Comparison of ENCODE assay signal across 35 cellular contexts in the genomic region with DNA sequence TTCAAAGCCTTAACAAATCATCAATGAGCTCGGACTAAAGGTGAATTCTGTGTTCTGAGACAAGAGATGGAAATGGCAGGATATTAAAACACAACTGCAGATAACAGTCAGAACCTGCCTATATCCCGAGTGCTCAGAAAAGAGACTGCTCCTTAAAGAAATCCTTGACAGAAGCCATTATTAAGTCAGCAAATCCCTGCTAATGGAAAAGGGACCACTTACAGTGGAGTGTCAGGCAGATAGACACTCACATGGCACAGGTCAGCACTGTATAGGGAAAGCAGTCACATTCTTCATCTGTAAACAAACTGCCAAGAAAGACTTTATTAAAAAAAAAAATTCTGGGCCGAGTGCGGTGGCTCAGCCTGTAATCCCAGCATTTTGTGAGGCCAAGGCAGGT.
"Had no signal": no experiment of that assay in that cellular context is flagged by ENCODE, and none has a peak within 500 bp of the region (broad histone marks: within the 10 kb centered on the region; RNA-seq: fewer than 3 reads in every experiment).

No MANE protein-coding gene starts in this region.

- H3K36me3 Mint-ChIP-seq: activated CD4-positive, alpha-beta memory T cell treated with anti-CD3 and anti-CD28 coated beads for 36 hours; activated naive CD4-positive, alpha-beta T cell treated with anti-CD3 and anti-CD28 coated beads, Interleukin-2, amount 10 ng/mL, durations not matched to agents 7 days and 5 days; activated naive CD4-positive, alpha-beta T cell treated with anti-CD3 and anti-CD28 coated beads, Interleukin-2, amount 50 U/mL, for 24 hours; activated naive CD8-positive, alpha-beta T cell; activated naive CD8-positive, alpha-beta T cell treated with anti-CD3 and anti-CD28 coated beads, Interleukin-2, amount 10 ng/mL, durations not matched to agents 7 days and 5 days; brain had no signal

- FAIRE-seq: bronchial epithelial cell, TTC549 had no signal

- H3K4me1 ChIP-seq: ascending aorta had no signal

- H3K27me3 Mint-ChIP-seq: activated B cell treated with CpG ODN at 0.5 μM for 24 hours; activated CD4-positive, alpha-beta memory T cell treated with anti-CD3 and anti-CD28 coated beads for 36 hours; activated CD4-positive, alpha-beta T cell treated with anti-CD3 and anti-CD28 coated beads, Interleukin-2, amount 10 ng/mL, durations not matched to agents 24 days and 14 days; activated CD8-positive, alpha-beta T cell treated with anti-CD3 and anti-CD28 coated beads for 36 hours; activated naive CD4-positive, alpha-beta T cell treated with anti-CD3 and anti-CD28 coated beads, Interleukin-2, amount 10 ng/mL, durations not matched to agents 7 days and 5 days; activated naive CD8-positive, alpha-beta T cell; activated naive CD8-positive, alpha-beta T cell treated with anti-CD3 and anti-CD28 coated beads, Interleukin-2, amount 10 ng/mL, durations not matched to agents 7 days and 5 days; activated naive CD8-positive, alpha-beta T cell treated with anti-CD3 and anti-CD28 coated beads, Interleukin-2, amount 50 U/mL, for 24 hours; activated T-helper 17 cell treated with anti-CD3 and anti-CD28 coated beads, Interleukin-2, amount 50 U/mL, for 72 hours had no signal

- H3K9me3 ChIP-seq: ascending aorta had no signal

- ATAC-seq: activated CD8-positive, alpha-beta T cell treated with anti-CD3 and anti-CD28 coated beads for 36 hours; activated naive CD8-positive, alpha-beta T cell treated with anti-CD3 and anti-CD28 coated beads, Interleukin-2, amount 50 U/mL, for 24 hours; activated T-cell treated with anti-CD3 and anti-CD28 coated beads, Interleukin-2, amount 50 U/mL, for 4 hours; activated T-cell treated with anti-CD3 and anti-CD28 coated beads, Interleukin-2, amount 50 U/mL, for 72 hours; activated T-helper 17 cell treated with anti-CD3 and anti-CD28 coated beads, Interleukin-2, amount 50 U/mL, for 72 hours had no signal

- H3K4me1 Mint-ChIP-seq: activated B cell treated with CpG ODN at 0.5 μM for 24 hours; activated CD4-positive, alpha-beta T cell treated with anti-CD3 and anti-CD28 coated beads, Interleukin-2, amount 10 ng/mL, durations not matched to agents 24 days and 14 days; activated naive CD4-positive, alpha-beta T cell treated with anti-CD3 and anti-CD28 coated beads, Interleukin-2, amount 10 ng/mL, durations not matched to agents 7 days and 5 days; activated naive CD4-positive, alpha-beta T cell treated with anti-CD3 and anti-CD28 coated beads, Interleukin-2, amount 50 U/mL, for 24 hours; activated naive CD8-positive, alpha-beta T cell treated with anti-CD3 and anti-CD28 coated beads, Interleukin-2, amount 10 ng/mL, durations not matched to agents 7 days and 5 days; activated naive CD8-positive, alpha-beta T cell treated with anti-CD3 and anti-CD28 coated beads, Interleukin-2, amount 50 U/mL, for 24 hours; activated T-helper 17 cell treated with anti-CD3 and anti-CD28 coated beads, Interleukin-2, amount 50 U/mL, for 72 hours had no signal

- DNase-seq: activated B cell treated with CpG ODN at 0.5 μM for 24 hours; activated CD4-positive, alpha-beta memory T cell treated with anti-CD3 and anti-CD28 coated beads for 36 hours; activated CD4-positive, alpha-beta T cell treated with anti-CD3 and anti-CD28 coated beads for 4 hours; activated CD4-positive, alpha-beta T cell treated with anti-CD3 and anti-CD28 coated beads, Interleukin-2, amount 10 ng/mL, durations not matched to agents 24 days and 14 days; activated CD4-positive, alpha-beta T cell treated with anti-CD3 and anti-CD28 coated beads, Interleukin-2, amount 50 U/mL, for 1 hour; activated CD4-positive, alpha-beta T cell treated with anti-CD3 and anti-CD28 coated beads, Interleukin-2, amount 50 U/mL, for 4 hours; activated CD4-positive, CD25-positive, alpha-beta regulatory T cell treated with anti-CD3 and anti-CD28 coated beads, Interleukin-2, amount 50 U/mL, for 72 hours; activated CD8-positive, alpha-beta memory T cell treated with anti-CD3 and anti-CD28 coated beads, Interleukin-2, amount 50 U/mL, for 4 hours; activated CD8-positive, alpha-beta T cell treated with anti-CD3 and anti-CD28 coated beads for 36 hours; activated gamma-delta T cell; activated naive CD4-positive, alpha-beta T cell treated with anti-CD3 and anti-CD28 coated beads, Interleukin-2, amount 10 ng/mL, durations not matched to agents 7 days and 5 days; activated naive CD4-positive, alpha-beta T cell treated with Interleukin-2 at 50 U/mL for 16 hours; activated naive CD8-positive, alpha-beta T cell treated with anti-CD3 and anti-CD28 coated beads, Interleukin-2, amount 10 ng/mL, durations not matched to agents 7 days and 5 days; activated naive CD8-positive, alpha-beta T cell treated with anti-CD3 and anti-CD28 coated beads, Interleukin-2, amount 50 U/mL, for 24 hours; activated T-cell treated with anti-CD3 and anti-CD28 coated beads for 4 hours; activated T-cell treated with anti-CD3 and anti-CD28 coated beads, Interleukin-2, amount 50 U/mL, for 1 hour; activated T-cell treated with anti-CD3 and anti-CD28 coated beads, Interleukin-2, amount 50 U/mL, for 4 hours; activated T-cell treated with anti-CD3 and anti-CD28 coated beads, Interleukin-2, amount 50 U/mL, for 72 hours; amygdala; anterior cingulate cortex; central memory CD4-positive, alpha-beta T cell; T-helper 1 cell; T-helper 2 cell; T-helper 9 cell had no signal

- H3K27me3 ChIP-seq: ascending aorta had no signal

- H3K27ac ChIP-seq: ascending aorta, VCaP had no signal

- H3K4me3 Mint-ChIP-seq: activated B cell treated with CpG ODN at 0.5 μM for 24 hours; activated CD4-positive, alpha-beta memory T cell treated with anti-CD3 and anti-CD28 coated beads for 36 hours; activated CD4-positive, alpha-beta T cell treated with anti-CD3 and anti-CD28 coated beads, Interleukin-2, amount 10 ng/mL, durations not matched to agents 24 days and 14 days; activated CD8-positive, alpha-beta T cell treated with anti-CD3 and anti-CD28 coated beads for 36 hours; activated naive CD4-positive, alpha-beta T cell treated with anti-CD3 and anti-CD28 coated beads, Interleukin-2, amount 10 ng/mL, durations not matched to agents 7 days and 5 days; activated naive CD4-positive, alpha-beta T cell treated with anti-CD3 and anti-CD28 coated beads, Interleukin-2, amount 50 U/mL, for 24 hours; activated naive CD8-positive, alpha-beta T cell; activated naive CD8-positive, alpha-beta T cell treated with anti-CD3 and anti-CD28 coated beads, Interleukin-2, amount 10 ng/mL, durations not matched to agents 7 days and 5 days; activated naive CD8-positive, alpha-beta T cell treated with anti-CD3 and anti-CD28 coated beads, Interleukin-2, amount 50 U/mL, for 24 hours; activated T-cell treated with anti-CD3 and anti-CD28 coated beads, Interleukin-2, amount 50 U/mL, for 4 hours; activated T-cell treated with anti-CD3 and anti-CD28 coated beads, Interleukin-2, amount 50 U/mL, for 72 hours; activated T-helper 1 cell treated with anti-CD3 and anti-CD28 coated beads, Interleukin-12 subunit alpha, Interleukin-12 subunit beta, Interleukin-2, Interleukin-4 antibody, amounts not matched to agents 30 ng/mL and 10 ng/mL and 1 ng/mL, durations not matched to agents 14 hours and 24 hours and 36 hours; activated T-helper 17 cell treated with anti-CD3 and anti-CD28 coated beads, Interleukin-2, amount 50 U/mL, for 72 hours; brain; T-helper 1 cell treated with Interleukin-12 subunit alpha and Interleukin-12 subunit beta and Interleukin-4 antibody, amounts not matched to agents 30 μg/mL and 1 μg/mL, for 36 hours; T-helper 2 cell treated with Interferon-gamma antibody and Interleukin-4, amounts not matched to agents 5 μg/mL and 100 μg/mL, for 36 hours had no signal

- H3K9me3 Mint-ChIP-seq: activated B cell treated with CpG ODN at 0.5 μM for 24 hours; activated CD4-positive, alpha-beta memory T cell treated with anti-CD3 and anti-CD28 coated beads for 36 hours; activated CD4-positive, alpha-beta T cell treated with anti-CD3 and anti-CD28 coated beads, Interleukin-2, amount 10 ng/mL, durations not matched to agents 24 days and 14 days; activated naive CD4-positive, alpha-beta T cell treated with anti-CD3 and anti-CD28 coated beads, Interleukin-2, amount 10 ng/mL, durations not matched to agents 7 days and 5 days; activated naive CD4-positive, alpha-beta T cell treated with anti-CD3 and anti-CD28 coated beads, Interleukin-2, amount 50 U/mL, for 24 hours; activated naive CD8-positive, alpha-beta T cell treated with anti-CD3 and anti-CD28 coated beads, Interleukin-2, amount 10 ng/mL, durations not matched to agents 7 days and 5 days; activated T-cell treated with anti-CD3 and anti-CD28 coated beads, Interleukin-2, amount 50 U/mL, for 4 hours; activated T-cell treated with anti-CD3 and anti-CD28 coated beads, Interleukin-2, amount 50 U/mL, for 72 hours; activated T-helper 1 cell treated with anti-CD3 and anti-CD28 coated beads, Interleukin-12 subunit alpha, Interleukin-12 subunit beta, Interleukin-2, Interleukin-4 antibody, amounts not matched to agents 30 ng/mL and 10 ng/mL and 1 ng/mL, durations not matched to agents 14 hours and 24 hours and 36 hours; brain; T-helper 1 cell treated with Interleukin-12 subunit alpha and Interleukin-12 subunit beta and Interleukin-4 antibody, amounts not matched to agents 30 μg/mL and 1 μg/mL, for 36 hours; T-helper 2 cell treated with Interferon-gamma antibody and Interleukin-4, amounts not matched to agents 5 μg/mL and 100 μg/mL, for 36 hours had no signal

- H3K4me3 ChIP-seq: ascending aorta had no signal

- H3K36me3 ChIP-seq: ascending aorta had no signal

- H3K27ac Mint-ChIP-seq: activated B cell treated with CpG ODN at 0.5 μM for 24 hours; activated CD4-positive, alpha-beta memory T cell treated with anti-CD3 and anti-CD28 coated beads for 36 hours; activated CD4-positive, alpha-beta T cell treated with anti-CD3 and anti-CD28 coated beads, Interleukin-2, amount 10 ng/mL, durations not matched to agents 24 days and 14 days; activated CD8-positive, alpha-beta T cell treated with anti-CD3 and anti-CD28 coated beads for 36 hours; activated naive CD4-positive, alpha-beta T cell treated with anti-CD3 and anti-CD28 coated beads, Interleukin-2, amount 10 ng/mL, durations not matched to agents 7 days and 5 days; activated naive CD4-positive, alpha-beta T cell treated with anti-CD3 and anti-CD28 coated beads, Interleukin-2, amount 50 U/mL, for 24 hours; activated naive CD8-positive, alpha-beta T cell; activated naive CD8-positive, alpha-beta T cell treated with anti-CD3 and anti-CD28 coated beads, Interleukin-2, amount 10 ng/mL, durations not matched to agents 7 days and 5 days; activated naive CD8-positive, alpha-beta T cell treated with anti-CD3 and anti-CD28 coated beads, Interleukin-2, amount 50 U/mL, for 24 hours; activated T-cell treated with anti-CD3 and anti-CD28 coated beads, Interleukin-2, amount 50 U/mL, for 72 hours; activated T-helper 1 cell treated with anti-CD3 and anti-CD28 coated beads, Interleukin-12 subunit alpha, Interleukin-12 subunit beta, Interleukin-2, Interleukin-4 antibody, amounts not matched to agents 30 ng/mL and 10 ng/mL and 1 ng/mL, durations not matched to agents 14 hours and 24 hours and 36 hours; activated T-helper 17 cell treated with anti-CD3 and anti-CD28 coated beads, Interleukin-2, amount 50 U/mL, for 72 hours; T-helper 1 cell treated with Interleukin-12 subunit alpha and Interleukin-12 subunit beta and Interleukin-4 antibody, amounts not matched to agents 30 μg/mL and 1 μg/mL, for 36 hours; T-helper 2 cell treated with Interferon-gamma antibody and Interleukin-4, amounts not matched to agents 5 μg/mL and 100 μg/mL, for 36 hours had no signal
